In the genomic region with DNA sequence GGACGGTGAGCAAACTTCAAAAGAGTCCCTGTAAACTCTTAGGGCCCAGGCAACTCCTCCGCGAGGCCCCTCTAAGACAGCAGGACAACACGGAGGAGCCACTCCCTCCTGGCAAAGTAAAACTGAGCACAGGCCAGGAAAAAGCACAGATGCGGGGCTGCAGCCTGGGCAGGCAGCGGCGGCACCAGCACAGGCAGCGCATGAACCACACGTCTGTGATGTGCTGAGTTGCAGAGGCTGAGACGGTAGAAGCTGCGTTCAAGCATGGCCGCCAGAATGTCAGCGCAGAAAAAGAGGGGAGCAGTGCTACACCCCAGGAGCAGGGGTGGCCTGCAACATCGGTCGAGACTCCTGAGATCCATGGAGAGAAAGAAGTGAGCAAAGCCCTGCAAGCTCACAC, we compare ENCODE assay signal across 1 cellular context.
A peak's percentile ranks its signal among the peaks of the same experiment; 100 is the strongest.
TF ChIP-seq lines count a peak whose summit lies in the region.

No MANE protein-coding gene starts in this region.

TF ChIP-seq in K562, 482 proteins besides CTCF, POLR2A, EP300 and RAD21:
- TF ChIP-seq ZBTB43 (CRISPR knock-in tag; IDR thresholded peaks at IDR 0.05) (no peak), IRF9 (tag; IDR thresholded peaks at IDR 0.05) (no peak), YY1 (IDR thresholded peaks at IDR 0.05; ENCODE audit: borderline replicate concordance in 1 of 3, control insufficient read depth in 1 of 3, extremely low read depth in 1 of 3, insufficient read depth in 3 of 3, insufficient read length in 1 of 3, insufficient replicate concordance in 2 of 3, low read depth in 1 of 3, low read length in 2 of 3) (peak in 1 of 3 experiments; percentile 17), MAZ (CRISPR knock-in tag; conservative IDR thresholded peaks at IDR 0.05 in 1 of 2, IDR thresholded peaks at IDR 0.05 in 1 of 2) (no peak), HOMEZ (CRISPR knock-in tag; IDR thresholded peaks at IDR 0.05) (no peak)
- TF ChIP-seq, protein P1, sequence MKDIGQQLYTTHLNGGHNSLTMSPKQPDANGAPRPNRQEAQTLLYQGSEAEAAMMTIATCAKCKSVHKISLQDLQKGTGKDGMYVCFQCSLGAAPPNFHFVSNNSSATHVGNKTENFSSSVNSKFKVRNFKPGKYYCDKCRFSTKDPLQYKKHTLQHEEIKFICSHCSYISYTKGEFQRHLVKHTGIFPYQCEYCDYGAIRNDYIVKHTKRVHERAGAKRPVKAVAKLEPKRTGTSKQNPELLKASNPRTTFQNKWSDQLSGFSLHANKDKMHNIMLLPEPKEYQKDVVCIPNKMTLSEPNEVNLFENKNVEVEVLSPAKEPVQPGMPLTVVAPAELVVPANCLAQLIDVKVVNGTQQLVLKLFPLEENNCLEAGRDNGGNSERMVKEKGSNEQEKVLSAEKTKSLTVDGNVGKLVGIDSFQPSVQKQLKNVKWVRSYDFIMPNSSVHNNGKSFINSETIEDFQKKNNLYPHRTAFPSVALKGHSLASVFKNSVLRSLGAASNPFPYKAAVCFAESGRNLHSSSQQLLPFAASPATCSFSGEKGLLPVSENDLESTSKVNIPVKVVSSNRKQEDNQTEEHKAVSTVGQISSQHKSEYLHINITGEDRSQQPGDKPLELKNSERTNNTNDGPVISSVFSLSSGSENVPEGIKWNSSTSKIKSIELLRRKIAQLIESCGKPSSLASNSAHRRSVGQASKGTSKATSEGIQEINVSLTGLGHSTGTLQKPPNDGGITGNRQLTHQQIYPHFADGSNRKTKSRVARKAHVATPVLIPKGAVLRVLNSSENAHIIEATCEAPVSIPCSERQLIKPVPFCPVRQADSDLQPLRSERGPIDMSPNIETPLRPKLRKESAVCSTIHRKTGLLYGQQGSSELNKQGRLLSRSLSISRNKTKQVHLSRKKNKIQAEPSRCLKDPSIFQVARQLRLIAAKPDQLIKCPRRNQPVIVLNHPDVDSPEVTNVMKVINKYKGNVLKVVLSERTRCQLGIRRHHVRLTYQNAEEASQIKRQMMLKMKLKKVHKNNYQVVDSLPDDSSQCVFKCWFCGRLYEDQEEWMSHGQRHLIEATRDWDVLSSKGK (CRISPR knock-in tag; IDR thresholded peaks at IDR 0.05), result no peak
